Comparison of ENCODE assay signal across 22 cellular contexts in the genomic region with DNA sequence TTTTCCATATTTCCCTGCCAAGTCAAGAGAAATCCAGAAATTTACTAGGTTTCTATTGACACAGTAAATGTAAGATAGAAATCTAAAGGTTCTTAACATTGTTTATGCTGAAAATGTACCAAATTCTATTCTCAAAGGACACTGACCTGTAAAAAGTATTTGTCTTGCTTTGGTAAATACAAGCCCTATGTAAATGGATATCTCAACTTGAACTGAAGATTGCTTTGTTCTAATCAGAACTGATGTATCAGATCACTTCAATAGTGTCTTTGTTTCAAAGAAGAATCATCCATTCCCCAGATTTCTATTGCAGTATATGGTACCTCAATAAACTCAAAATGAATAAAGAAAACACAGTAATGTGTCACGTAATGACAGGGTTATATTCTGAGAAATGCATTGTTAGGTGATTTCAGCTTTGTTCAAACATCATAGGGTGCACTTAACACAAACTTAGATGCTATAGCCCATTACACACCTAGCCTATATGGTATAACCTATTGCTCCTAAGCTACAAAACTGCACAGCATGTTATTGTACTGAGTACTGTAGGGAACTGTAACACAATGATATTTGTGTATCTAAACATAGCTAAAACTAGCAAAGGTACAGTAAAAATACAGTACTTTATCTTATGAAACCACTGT.
"Had no signal": no experiment of that assay in that cellular context is flagged by ENCODE, and none has a peak within 500 bp of the region (broad histone marks: within the 10 kb centered on the region; RNA-seq: fewer than 3 reads in every experiment).

No MANE protein-coding gene starts in this region.

- H3K4me2 ChIP-seq: neural progenitor cell had no signal

- H3K9me3 Mint-ChIP-seq: activated B cell treated with CpG ODN at 0.5 μM for 24 hours; activated naive CD8-positive, alpha-beta T cell treated with anti-CD3 and anti-CD28 coated beads, Interleukin-2, amount 10 ng/mL, durations not matched to agents 7 days and 5 days; activated T-cell treated with anti-CD3 and anti-CD28 coated beads, Interleukin-2, amount 50 U/mL, for 24 hours; endodermal cell; naive thymus-derived CD8-positive, alpha-beta T cell; neural progenitor cell had no signal

- H3K4me3 Mint-ChIP-seq: activated B cell treated with CpG ODN at 0.5 μM for 24 hours; activated CD4-positive, alpha-beta T cell treated with anti-CD3 and anti-CD28 coated beads for 36 hours; activated naive CD8-positive, alpha-beta T cell treated with anti-CD3 and anti-CD28 coated beads, Interleukin-2, amount 10 ng/mL, durations not matched to agents 7 days and 5 days; activated T-cell treated with anti-CD3 and anti-CD28 coated beads, Interleukin-2, amount 50 U/mL, for 24 hours; endodermal cell; naive thymus-derived CD8-positive, alpha-beta T cell; neural progenitor cell had no signal

- DNase-seq: activated B cell treated with CpG ODN at 0.5 μM for 24 hours; activated CD4-positive, alpha-beta T cell treated with anti-CD3 and anti-CD28 coated beads for 36 hours; activated CD4-positive, alpha-beta T cell treated with anti-CD3 and anti-CD28 coated beads, Interleukin-2, amount 50 U/mL, for 4 hours; activated CD8-positive, alpha-beta memory T cell treated with anti-CD3 and anti-CD28 coated beads for 24 hours; activated CD8-positive, alpha-beta memory T cell treated with anti-CD3 and anti-CD28 coated beads, Interleukin-2, amount 50 U/mL, for 4 hours; activated naive CD4-positive, alpha-beta T cell treated with Interleukin-2 at 50 U/mL for 16 hours; activated naive CD8-positive, alpha-beta T cell treated with anti-CD3 and anti-CD28 coated beads, Interleukin-2, amount 10 ng/mL, durations not matched to agents 7 days and 5 days; activated T-cell treated with anti-CD3 and anti-CD28 coated beads, Interleukin-2, amount 50 U/mL, for 24 hours; amniotic stem cell; cortex of kidney; endodermal cell; kidney; lower lobe of right lung; naive thymus-derived CD8-positive, alpha-beta T cell; retina; stimulated activated CD4-positive, alpha-beta T cell treated with anti-CD3 and anti-CD28 coated beads, Interleukin-2, amount 100 ng/mL, for 48 hours; stimulated activated naive CD4-positive, alpha-beta T cell treated with Interleukin-2 at 50 U/mL for 16 hours; T-helper 9 cell; upper lobe of left lung had no signal

- H2AFZ ChIP-seq: neural progenitor cell had no signal

- H3K4me3 ChIP-seq: lower lobe of right lung, neural progenitor cell, upper lobe of left lung had no signal

- ATAC-seq: activated CD4-positive, alpha-beta T cell treated with anti-CD3 and anti-CD28 coated beads for 36 hours; left lobe of liver; lower lobe of right lung; naive thymus-derived CD8-positive, alpha-beta T cell had no signal

- H3K27me3 ChIP-seq: neural progenitor cell, upper lobe of left lung had no signal

- FAIRE-seq: bronchial epithelial cell had no signal

- H3K4me1 Mint-ChIP-seq: activated B cell treated with CpG ODN at 0.5 μM for 24 hours; activated CD4-positive, alpha-beta T cell treated with anti-CD3 and anti-CD28 coated beads for 36 hours; activated naive CD8-positive, alpha-beta T cell treated with anti-CD3 and anti-CD28 coated beads, Interleukin-2, amount 10 ng/mL, durations not matched to agents 7 days and 5 days; endodermal cell; naive thymus-derived CD8-positive, alpha-beta T cell had no signal

- H3K36me3 ChIP-seq: lower lobe of right lung, neural progenitor cell, upper lobe of left lung had no signal

- H3K9me3 ChIP-seq: lower lobe of right lung, upper lobe of left lung had no signal

- H3K27ac Mint-ChIP-seq: activated B cell treated with CpG ODN at 0.5 μM for 24 hours; activated CD4-positive, alpha-beta T cell treated with anti-CD3 and anti-CD28 coated beads for 36 hours; activated naive CD8-positive, alpha-beta T cell treated with anti-CD3 and anti-CD28 coated beads, Interleukin-2, amount 10 ng/mL, durations not matched to agents 7 days and 5 days; activated T-cell treated with anti-CD3 and anti-CD28 coated beads, Interleukin-2, amount 50 U/mL, for 24 hours; endodermal cell; naive thymus-derived CD8-positive, alpha-beta T cell; neural progenitor cell had no signal

- H3K9ac ChIP-seq: neural progenitor cell had no signal

- H3K27ac ChIP-seq: lower lobe of right lung, neural progenitor cell, upper lobe of left lung had no signal

- H3K4me1 ChIP-seq: lower lobe of right lung, upper lobe of left lung had no signal

- H3K36me3 Mint-ChIP-seq: activated naive CD8-positive, alpha-beta T cell treated with anti-CD3 and anti-CD28 coated beads, Interleukin-2, amount 10 ng/mL, durations not matched to agents 7 days and 5 days; naive thymus-derived CD8-positive, alpha-beta T cell; neural progenitor cell had no signal

- H3K27me3 Mint-ChIP-seq: activated B cell treated with CpG ODN at 0.5 μM for 24 hours had no signal
